In the genomic region with DNA sequence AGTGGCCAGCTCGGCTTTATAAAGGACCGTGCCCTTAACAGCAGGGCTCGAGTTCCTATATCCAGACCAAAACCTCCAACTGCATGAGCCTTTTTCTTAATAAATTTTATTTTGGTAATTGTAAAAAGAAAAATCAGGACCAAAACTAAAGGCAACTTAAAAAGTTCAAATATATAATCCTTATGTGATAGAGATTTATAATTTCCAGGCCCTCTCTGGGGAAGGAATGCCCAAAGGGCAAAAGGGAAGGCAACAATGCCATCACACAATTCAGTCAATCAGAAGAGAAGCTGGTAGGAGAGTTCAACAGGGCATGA, we compare ENCODE assay signal across 9 cellular contexts. TPM values are rescaled to one million over a fixed set of nuclear protein-coding genes. Genes with fewer than 3 reads are reported as not detected.
DNase-seq lines count a peak whose midpoint lies in the region; ATAC-seq, FAIRE-seq and TF ChIP-seq lines count a peak whose summit lies in the region.
"Had no signal": no experiment of that assay in that cellular context is flagged by ENCODE, and none has a peak within 500 bp of the region (broad histone marks: within the 10 kb centered on the region; RNA-seq: fewer than 3 reads in every experiment).

No MANE protein-coding gene starts in this region.

- H3K27ac ChIP-seq in IMR-90 (ENCODE audit: insufficient read depth, low read length), result no peak overlapping the region
- peak overlapping the region; percentile 83 for H3K27ac ChIP-seq in naive thymus-derived CD4-positive, alpha-beta T cell (ENCODE audit: low read depth, low read length)

- H3K56ac ChIP-seq in IMR-90 (ENCODE audit: extremely low read depth, insufficient read depth, low read length), result no peak overlapping the region

- H3K4ac ChIP-seq in IMR-90 (ENCODE audit: low read depth, low read length), result no peak overlapping the region

- no peak overlapping the region for H2BK5ac ChIP-seq in IMR-90 (ENCODE audit: low read depth, low read length, poor library complexity, severe bottlenecking)

- H3K27me3 Mint-ChIP-seq in MCF 10A (ENCODE audit: insufficient read depth, unreplicated experiment), result no peaks in the 10 kb centered on the region
- no peaks in the 10 kb centered on the region for H3K27me3 Mint-ChIP-seq in naive thymus-derived CD4-positive, alpha-beta T cell

- TF ChIP-seq POLR2A in IMR-90 (IDR thresholded peaks at IDR 0.05; ENCODE audit: low read depth, low read length) (no peak), GM12891 (IDR thresholded peaks at IDR 0.05; ENCODE audit: low read depth, low read length) (no peak)

- peak overlapping the region; percentile 99 for H2AK9ac ChIP-seq in IMR-90 (replicated peaks; ENCODE audit: low read depth, low read length, poor library complexity)

- BruUV-seq in IMR-90 (replicated peaks; lab: Mats Ljungman, UMichigan) (no TSS peak), MCF 10A (replicated peaks; lab: Mats Ljungman, UMichigan) (no TSS peak)

- no peak overlapping the region for H4K91ac ChIP-seq in IMR-90 (ENCODE audit: insufficient read depth, low read depth, low read length)

- no peak overlapping the region for H2BK120ac ChIP-seq in IMR-90 (ENCODE audit: low read depth, low read length)

- peaks cover 61% of the 10 kb centered on the region for H3K36me3 Mint-ChIP-seq in MCF 10A (ENCODE audit: insufficient read depth, unreplicated experiment)
- peaks cover 0 to 23% (median 11%) of the 10 kb centered on the region in 5 donors for H3K36me3 Mint-ChIP-seq in naive thymus-derived CD4-positive, alpha-beta T cell

- H3K27me3 ChIP-seq in IMR-90 (ENCODE audit: control insufficient read depth, insufficient read depth, low read length), result no peaks in the 10 kb centered on the region
- no peaks in the 10 kb centered on the region for H3K27me3 ChIP-seq in naive thymus-derived CD4-positive, alpha-beta T cell (ENCODE audit: control insufficient read depth in 2 of 2, insufficient read depth in 2 of 2, low read length in 2 of 2)
- H3K27me3 ChIP-seq: adrenal gland had no signal

- 0 out of 2 replicates have a peak overlapping the region, but pooled peaks have one; percentile 15 for H4K5ac ChIP-seq in IMR-90 (ENCODE audit: low read depth, low read length)

- peaks cover 4% of the 10 kb centered on the region for H3K4me1 ChIP-seq in IMR-90 (ENCODE audit: control insufficient read depth, insufficient read depth, low read length)
- peaks cover 15 to 18% of the 10 kb centered on the region in 2 donors for H3K4me1 ChIP-seq in naive thymus-derived CD4-positive, alpha-beta T cell (ENCODE audit: control insufficient read depth in 2 of 2, insufficient read depth in 2 of 2, low read length in 2 of 2)

- FAIRE-seq in GM12891 (lab: Jason Lieb, UNC), result no peak

- POLR2A ChIA-PET in AG04449 (lab: Yijun Ruan, JAX), result interaction anchor here (1.0 to 2.4 kb wide), 8 partner anchors 25 to 110 kb away, joined by 3 to 10 read pairs (median 4); a partner anchor contains a TSS
- POLR2A ChIA-PET in IMR-90 (lab: Charles Lee; ENCODE audit: unreplicated experiment), result interaction anchor here (0.6 kb wide), 1 partner anchor 9 kb away, joined by 3 read pairs; no protein-coding TSS in a partner anchor
- POLR2A ChIA-PET in MCF 10A (lab: Yijun Ruan, JAX), result interaction anchor here (0.6 to 4.0 kb wide), 22 partner anchors 9 to 868 kb away, joined by 3 to 27 read pairs (median 4); a partner anchor contains a TSS
- POLR2A ChIA-PET in naive thymus-derived CD4-positive, alpha-beta T cell (lab: Charles Lee), result interaction anchor here (0.8 to 2.8 kb wide), 19 partner anchors 9 to 151 kb away, joined by 3 to 21 read pairs (median 4); a partner anchor contains a TSS

- TF ChIP-seq RAD21 in IMR-90 (IDR thresholded peaks at IDR 0.05; ENCODE audit: low read length), result no peak

- H2BK20ac ChIP-seq in IMR-90 (ENCODE audit: low read depth, low read length), result no peak overlapping the region

- H2BK15ac ChIP-seq in IMR-90 (ENCODE audit: low read depth, low read length), result no peak overlapping the region

- in situ Hi-C loops in IMR-90 (cut with MboI; ENCODE audit: low sequenced_read_pairs), result no loop called here

- H4K8ac ChIP-seq in IMR-90 (ENCODE audit: low read depth in 2 of 2, low read length in 2 of 2), result peak overlapping the region; percentile 6 to 89; a peak in 2 of 4 replicates

- peaks cover 24 to 70% of the 10 kb centered on the region in 2 experiments for H3K79me1 ChIP-seq in IMR-90 (ENCODE audit: low read depth in 1 of 2, low read length in 2 of 2)

- H3K4me3 ChIP-seq in AG04449 (ENCODE audit: low read depth, low read length), result peak overlapping the region; percentile 30
- no peak overlapping the region for H3K4me3 ChIP-seq in IMR-90 (ENCODE audit: insufficient read depth, low read depth, low read length)
- no peak overlapping the region for H3K4me3 ChIP-seq in naive thymus-derived CD4-positive, alpha-beta T cell (ENCODE audit: low read length)

- 0 out of 2 replicates have a peak overlapping the region, but pooled peaks have one; percentile 16 for H2AK5ac ChIP-seq in IMR-90 (ENCODE audit: low read depth, low read length)

- H3K14ac ChIP-seq in IMR-90 (replicated peaks; ENCODE audit: low read depth, low read length), result no peak overlapping the region

- DNase-seq in AG04449 (ENCODE audit: low read depth, low spot score) (no peak), IMR-90 (no peak), MCF 10A (ENCODE audit: unreplicated experiment) (no peak), islet precursor cell (no peak), HCEC 1CT (no peak), GM12891 (ENCODE audit: insufficient read length, low spot score) (no peak), NCI-H1417 treated with DMSO at 0.1 percent for 48 hours (lab: John Stamatoyannopoulos, UW) (no peak)
- no peak for DNase-seq in naive thymus-derived CD4-positive, alpha-beta T cell

- no peaks in the 10 kb centered on the region for H3K9me3 Mint-ChIP-seq in MCF 10A (ENCODE audit: unreplicated experiment)
- H3K9me3 Mint-ChIP-seq in naive thymus-derived CD4-positive, alpha-beta T cell, result peaks cover 0 to 2% (median 0%) of the 10 kb centered on the region in 11 donors

- peak overlapping the region; percentile 18 for H3K4me2 ChIP-seq in IMR-90 (ENCODE audit: low read depth, low read length)

- TF ChIP-seq CTCF in AG04449 (IDR thresholded peaks at IDR 0.05; ENCODE audit: insufficient read depth, low read length, missing control alignments), result no peak
- TF ChIP-seq CTCF in IMR-90 (conservative IDR thresholded peaks at IDR 0.05; ENCODE audit: low read depth, low read length), result no peak
- TF ChIP-seq CTCF in MCF 10A (IDR thresholded peaks at IDR 0.05; ENCODE audit: unreplicated experiment), result no peak

- H3K4me1 Mint-ChIP-seq in MCF 10A (ENCODE audit: insufficient read depth, unreplicated experiment), result peaks cover 15% of the 10 kb centered on the region
- peaks cover 27 to 56% (median 48%) of the 10 kb centered on the region in 7 donors for H3K4me1 Mint-ChIP-seq in naive thymus-derived CD4-positive, alpha-beta T cell

- H4K20me1 ChIP-seq in IMR-90 (ENCODE audit: insufficient read depth, low read length), result no peaks in the 10 kb centered on the region

- H3K23ac ChIP-seq in IMR-90 (ENCODE audit: low read depth, low read length), result no peak overlapping the region

- H3K18ac ChIP-seq in IMR-90 (ENCODE audit: low read depth, low read length), result no peak overlapping the region

- dilution Hi-C loops in IMR-90 (cut with HindIII; ENCODE audit: low sequenced_read_pairs, unreplicated experiment), result no loop called here

- intact Hi-C loops in IMR-90 (cut with micrococcal nuclease) (no loop called here), MCF 10A (cut with micrococcal nuclease) (loop anchor here (2.0 kb wide), 1 partner anchor 24 kb away; a partner anchor contains a TSS)
- intact Hi-C loops in naive thymus-derived CD4-positive, alpha-beta T cell (cut with micrococcal nuclease), result loop anchor here in 1 of 2 donors (2.0 kb wide), 1 partner anchor 110 kb away; a partner anchor contains a TSS

- CTCF ChIA-PET in AG04449 (lab: Yijun Ruan, JAX), result interaction anchor here (0.9 to 7.5 kb wide), 6 partner anchors 25 to 242 kb away, joined by 3 to 60 read pairs (median 4); a partner anchor contains a TSS
- CTCF ChIA-PET in IMR-90 (lab: Yijun Ruan, JAX), result interaction anchor here (1.0 to 1.3 kb wide), 2 partner anchors 28 to 108 kb away, joined by 3 to 4 read pairs; a partner anchor contains a TSS
- CTCF ChIA-PET in MCF 10A (lab: Yijun Ruan, JAX), result interaction anchor here (0.6 to 7.0 kb wide), 7 partner anchors 10 to 121 kb away, joined by 3 to 51 read pairs (median 3); a partner anchor contains a TSS
- CTCF ChIA-PET in naive thymus-derived CD4-positive, alpha-beta T cell (lab: Charles Lee), result interaction anchor here (1.3 to 2.1 kb wide), 3 partner anchors 27 to 248 kb away, joined by 4 to 7 read pairs (median 6); a partner anchor contains a TSS

- peaks cover 49% of the 10 kb centered on the region for H3K36me3 ChIP-seq in IMR-90 (ENCODE audit: control insufficient read depth, insufficient read depth, low read length)
- peaks cover 3 to 45% (median 5%) of the 10 kb centered on the region in 3 experiments for H3K36me3 ChIP-seq in naive thymus-derived CD4-positive, alpha-beta T cell (ENCODE audit: control insufficient read depth in 2 of 3, insufficient read depth in 3 of 3, low read length in 3 of 3)

- H3K9ac ChIP-seq in IMR-90 (ENCODE audit: low read depth, low read length), result no peak overlapping the region

- peak overlapping the region; percentile 81 for H3K4me3 Mint-ChIP-seq in MCF 10A (ENCODE audit: unreplicated experiment)
- H3K4me3 Mint-ChIP-seq in naive thymus-derived CD4-positive, alpha-beta T cell, result peak overlapping the region in 9 of 10 donors; percentile 90 to 96 (median 91)

- no peaks in the 10 kb centered on the region for H3K9me3 ChIP-seq in IMR-90 (ENCODE audit: control insufficient read depth, insufficient read depth, low read length)
- H3K9me3 ChIP-seq in naive thymus-derived CD4-positive, alpha-beta T cell (ENCODE audit: control insufficient read depth in 2 of 3, low read length in 3 of 3), result no peaks in the 10 kb centered on the region
- H3K9me3 ChIP-seq: adrenal gland had no signal

- H3K9me1 ChIP-seq in IMR-90 (ENCODE audit: insufficient read depth, low read length), result peaks cover 18% of the 10 kb centered on the region

- peak overlapping the region; percentile 84 for H3K27ac Mint-ChIP-seq in MCF 10A (ENCODE audit: low read depth, unreplicated experiment)
- peak overlapping the region; percentile 33 to 96 (median 92) for H3K27ac Mint-ChIP-seq in naive thymus-derived CD4-positive, alpha-beta T cell

- peak overlapping the region; percentile 96 for H2AFZ ChIP-seq in IMR-90 (replicated peaks; ENCODE audit: low read length, poor library complexity)

- no peak for ATAC-seq in IMR-90 (ENCODE audit: low read depth)
- no peak for ATAC-seq in naive thymus-derived CD4-positive, alpha-beta T cell

- WGBS in IMR-90 (ENCODE audit: extremely low coverage in 2 of 2, insufficient read length in 1 of 2), 2 experiments, result no CpG with 5 or more reads among the region's 3 CpGs

RNA-seq across cellular contexts. Expression of a gene that starts 0.4 kb away (rescaled TPM):
- total RNA-seq in IMR-90 (2012; rRNA removed) (36.7 and 37.6 TPM in 2 replicates), MCF 10A (2022) (57.2 and 100 TPM in 2 replicates)
- 39.4 and 39.9 TPM in 2 replicates for polyA plus RNA-seq in IMR-90 (2012; rRNA removed)
- polyA plus RNA-seq in IMR-90 (2012; cell fraction: cytosol; rRNA removed), result 30.6 and 33.6 TPM in 2 replicates
- polyA plus RNA-seq in IMR-90 (2012; cell fraction: nucleus; rRNA removed; ENCODE audit: low replicate concordance), result 54.9 and 139 TPM in 2 replicates
- 10 to 100 TPM; 21.5 to 45.2 (median 42.2) TPM for total RNA-seq in naive thymus-derived CD4-positive, alpha-beta T cell
- 10 to 100 TPM; 17.5 to 36.2 TPM for polyA plus RNA-seq in naive thymus-derived CD4-positive, alpha-beta T cell
- polyA plus RNA-seq in GM12891 (2012; ENCODE audit: low read depth, missing spikeins), result 37.2 TPM

RNA-seq across cellular contexts. Expression of a gene that starts 6.2 kb away (rescaled TPM):
- total RNA-seq in IMR-90 (2012; rRNA removed) (51.9 and 65.6 TPM in 2 replicates), MCF 10A (2022) (67.8 and 103 TPM in 2 replicates)
- 40.4 and 40.9 TPM in 2 replicates for polyA plus RNA-seq in IMR-90 (2012; rRNA removed)
- polyA plus RNA-seq in IMR-90 (2012; cell fraction: cytosol; rRNA removed), result 36.4 and 37.5 TPM in 2 replicates
- 22.1 and 26.5 TPM in 2 replicates for polyA plus RNA-seq in IMR-90 (2012; cell fraction: nucleus; rRNA removed; ENCODE audit: low replicate concordance)
- total RNA-seq in naive thymus-derived CD4-positive, alpha-beta T cell, result 10 to 100 TPM; 16.2 to 40.5 (median 19.2) TPM
- polyA plus RNA-seq in naive thymus-derived CD4-positive, alpha-beta T cell, result 10 to 100 TPM; 32.1 to 34.4 TPM
- 14.7 TPM for polyA plus RNA-seq in GM12891 (2012; ENCODE audit: low read depth, missing spikeins)

RNA-seq across cellular contexts. Expression of a gene that starts 16.5 kb away (rescaled TPM):
- total RNA-seq in IMR-90 (2012; rRNA removed) (under 0.01 TPM in 1 of 2 replicates, not detected in the other), MCF 10A (2022) (0.68 and 1.2 TPM in 2 replicates)
- 0.07 TPM in 1 of 2 replicates, not detected in the other for polyA plus RNA-seq in IMR-90 (2012; rRNA removed)
- not detected in 2 replicates for polyA plus RNA-seq in IMR-90 (2012; cell fraction: cytosol; rRNA removed)
- 0.05 and 0.07 TPM in 2 replicates for polyA plus RNA-seq in IMR-90 (2012; cell fraction: nucleus; rRNA removed; ENCODE audit: low replicate concordance)
- 1 to 10 TPM in 2 of 5 experiments, under 1 TPM in 2, not detected in 1; 0.22 to 1.9 (median 1.1) TPM for total RNA-seq in naive thymus-derived CD4-positive, alpha-beta T cell
- 1 to 10 TPM; 1.0 to 1.4 TPM for polyA plus RNA-seq in naive thymus-derived CD4-positive, alpha-beta T cell
- polyA plus RNA-seq in GM12891 (2012; ENCODE audit: low read depth, missing spikeins), result 2.0 TPM

RNA-seq across cellular contexts. Expression of a gene that starts 17.1 kb away (rescaled TPM):
- total RNA-seq in IMR-90 (2012; rRNA removed), result 0.36 and 0.56 TPM in 2 replicates
- 3.5 and 3.6 TPM in 2 replicates for polyA plus RNA-seq in IMR-90 (2012; rRNA removed)
- 1.1 and 2.2 TPM in 2 replicates for polyA plus RNA-seq in IMR-90 (2012; cell fraction: cytosol; rRNA removed)
- polyA plus RNA-seq in IMR-90 (2012; cell fraction: nucleus; rRNA removed; ENCODE audit: low replicate concordance), result 42.5 and 59.2 TPM in 2 replicates
- total RNA-seq in MCF 10A (2022), result 6.1 and 12.1 TPM in 2 replicates
- 10 to 100 TPM; 20.3 to 80.5 (median 68.6) TPM for total RNA-seq in naive thymus-derived CD4-positive, alpha-beta T cell
- polyA plus RNA-seq in naive thymus-derived CD4-positive, alpha-beta T cell, result 10 to 100 TPM in 1 of 2 donors, 1 to 10 TPM in 1; 4.4 to 10.7 TPM
- 55.7 TPM for polyA plus RNA-seq in GM12891 (2012; ENCODE audit: low read depth, missing spikeins)

RNA-seq across cellular contexts. Expression of a gene that starts 24.3 kb away (rescaled TPM):
- total RNA-seq in IMR-90 (2012; rRNA removed), result 22.0 and 31.7 TPM in 2 replicates
- polyA plus RNA-seq in IMR-90 (2012; rRNA removed), result 63.8 and 66.4 TPM in 2 replicates
- 18.2 and 69.1 TPM in 2 replicates for polyA plus RNA-seq in IMR-90 (2012; cell fraction: cytosol; rRNA removed)
- polyA plus RNA-seq in IMR-90 (2012; cell fraction: nucleus; rRNA removed; ENCODE audit: low replicate concordance), result 6.1 and 32.8 TPM in 2 replicates
- 88.6 and 99.0 TPM in 2 replicates for total RNA-seq in MCF 10A (2022)
- 100 to 1,000 TPM in 1 of 5 experiments, 10 to 100 TPM in 4; 79.1 to 101 (median 85.7) TPM for total RNA-seq in naive thymus-derived CD4-positive, alpha-beta T cell
- 100 to 1,000 TPM; 121 to 140 TPM for polyA plus RNA-seq in naive thymus-derived CD4-positive, alpha-beta T cell
- polyA plus RNA-seq in GM12891 (2012; ENCODE audit: low read depth, missing spikeins), result 67.9 TPM
